Comparison of ENCODE assay signal across 15 cellular contexts in the genomic region with DNA sequence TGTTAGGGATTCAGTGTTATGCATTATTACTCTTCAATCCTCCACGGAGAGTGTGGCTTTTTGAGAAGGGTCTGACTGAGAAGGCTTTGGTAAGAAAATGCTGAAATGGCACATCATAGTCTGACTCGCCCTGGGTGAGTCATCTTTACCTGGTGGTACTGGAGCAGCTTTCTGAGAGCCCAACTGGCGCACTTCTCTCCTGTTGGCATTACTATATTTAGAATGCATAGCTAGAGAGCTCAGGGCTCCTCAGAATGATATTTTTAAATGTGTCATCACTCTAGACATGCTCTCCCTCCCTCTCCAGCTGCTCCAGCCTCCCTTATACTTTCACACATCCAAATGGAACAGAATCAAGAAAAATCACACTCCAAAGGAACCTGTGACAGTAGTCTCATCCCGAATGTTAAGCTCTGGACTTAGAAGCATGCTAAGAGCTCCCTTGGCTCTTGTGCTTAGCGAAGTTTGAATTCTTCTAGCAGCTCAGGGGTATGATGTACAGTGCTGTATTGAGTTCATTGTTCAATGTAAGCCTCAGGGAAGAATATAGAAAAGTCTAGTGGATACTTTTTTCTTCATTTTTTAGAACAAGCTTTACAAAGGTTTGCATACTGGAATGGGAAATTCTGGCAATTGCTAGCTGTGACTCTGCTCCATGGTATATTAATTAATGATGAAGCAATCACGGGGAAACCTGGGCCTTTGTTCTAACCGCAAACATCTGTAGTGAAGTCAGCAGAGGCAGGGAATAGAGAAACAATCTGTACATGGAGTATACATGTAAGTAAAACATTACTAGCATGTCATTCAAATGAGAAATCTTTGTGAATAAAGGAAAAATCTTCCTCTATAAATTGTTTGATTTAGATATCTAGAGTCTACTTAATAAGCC.
DNase-seq lines count a peak whose midpoint lies in the region; ATAC-seq and TF ChIP-seq lines count a peak whose summit lies in the region.
"Had no signal": no experiment of that assay in that cellular context is flagged by ENCODE, and none has a peak within 500 bp of the region (broad histone marks: within the 10 kb centered on the region; RNA-seq: fewer than 3 reads in every experiment).

No MANE protein-coding gene starts in this region.

- H3K4me3 ChIP-seq in RWPE2 (ENCODE audit: severe bottlenecking) (no peak overlapping the region), retinal pigment epithelial cell (ENCODE audit: low read length) (no peak overlapping the region)
- H3K4me3 ChIP-seq: coronary artery, SJSA1, spleen had no signal

- no peaks in the 10 kb centered on the region for H3K4me1 ChIP-seq in RWPE2 (ENCODE audit: insufficient read depth, poor library complexity, severe bottlenecking)
- H3K4me1 ChIP-seq: SJSA1, spleen had no signal

- no peaks in the 10 kb centered on the region for H3K36me3 ChIP-seq in RWPE2 (ENCODE audit: low read depth)
- H3K36me3 ChIP-seq: SJSA1, spleen had no signal

- DNase-seq in DMS 273 (lab: John Stamatoyannopoulos, UW; ENCODE audit: unreplicated experiment): peak; percentile 34
- DNase-seq in DMS 273 treated with DMSO at 0.1 percent for 48 hours (lab: John Stamatoyannopoulos, UW): no peak
- DNase-seq in RWPE2 (ENCODE audit: low spot score): no peak
- DNase-seq in glomerular visceral epithelial cell (ENCODE audit: extremely low spot score): peak; percentile 20
- DNase-seq in retinal pigment epithelial cell (ENCODE audit: low read depth): peak; percentile 50
- DNase-seq in Kasumi-1 (lab: John Stamatoyannopoulos, UW): no peak
- DNase-seq in 8988T: no peak
- DNase-seq: activated CD4-positive, alpha-beta T cell treated with anti-CD3 and anti-CD28 coated beads for 4 hours; activated gamma-delta T cell; hippocampal formation; spleen had no signal

- TF ChIP-seq CTCF in RWPE2 (IDR thresholded peaks at IDR 0.05; ENCODE audit: poor library complexity, severe bottlenecking): no peak
- TF ChIP-seq CTCF in retinal pigment epithelial cell (conservative IDR thresholded peaks at IDR 0.05; ENCODE audit: low read depth, low read length): no peak

- no peaks in the 10 kb centered on the region for H3K9me3 ChIP-seq in RWPE2 (ENCODE audit: severe bottlenecking)
- H3K9me3 ChIP-seq: SJSA1 had no signal

- ATAC-seq in RWPE2 (ENCODE audit: low read depth) (peak; percentile 95), GM21367 (IDR thresholded peaks at IDR 0.05; ENCODE audit: unreplicated experiment) (no peak)

- no peak overlapping the region for H3K27ac ChIP-seq in RWPE2 (ENCODE audit: poor library complexity, severe bottlenecking)
- H3K27ac ChIP-seq: 22Rv1, coronary artery, SJSA1, spleen had no signal

- no peaks in the 10 kb centered on the region for H3K27me3 ChIP-seq in RWPE2 (ENCODE audit: insufficient read depth, poor library complexity, severe bottlenecking)
- H3K27me3 ChIP-seq: SJSA1, spleen had no signal

Comparison
In these comparisons a context has a peak if more than half of its experiments do, and no peak if none do; other contexts are left out.
1. DNase-seq: peak in DMS 273 (single experiment), glomerular visceral epithelial cell (single experiment) and retinal pigment epithelial cell (single experiment); none in DMS 273 treated with DMSO at 0.1 percent for 48 hours (single experiment), RWPE2 (single experiment), Kasumi-1 (0 of 2) and 8988T (single experiment).